ENCODE assay signal across 8 cellular contexts in the genomic region with DNA sequence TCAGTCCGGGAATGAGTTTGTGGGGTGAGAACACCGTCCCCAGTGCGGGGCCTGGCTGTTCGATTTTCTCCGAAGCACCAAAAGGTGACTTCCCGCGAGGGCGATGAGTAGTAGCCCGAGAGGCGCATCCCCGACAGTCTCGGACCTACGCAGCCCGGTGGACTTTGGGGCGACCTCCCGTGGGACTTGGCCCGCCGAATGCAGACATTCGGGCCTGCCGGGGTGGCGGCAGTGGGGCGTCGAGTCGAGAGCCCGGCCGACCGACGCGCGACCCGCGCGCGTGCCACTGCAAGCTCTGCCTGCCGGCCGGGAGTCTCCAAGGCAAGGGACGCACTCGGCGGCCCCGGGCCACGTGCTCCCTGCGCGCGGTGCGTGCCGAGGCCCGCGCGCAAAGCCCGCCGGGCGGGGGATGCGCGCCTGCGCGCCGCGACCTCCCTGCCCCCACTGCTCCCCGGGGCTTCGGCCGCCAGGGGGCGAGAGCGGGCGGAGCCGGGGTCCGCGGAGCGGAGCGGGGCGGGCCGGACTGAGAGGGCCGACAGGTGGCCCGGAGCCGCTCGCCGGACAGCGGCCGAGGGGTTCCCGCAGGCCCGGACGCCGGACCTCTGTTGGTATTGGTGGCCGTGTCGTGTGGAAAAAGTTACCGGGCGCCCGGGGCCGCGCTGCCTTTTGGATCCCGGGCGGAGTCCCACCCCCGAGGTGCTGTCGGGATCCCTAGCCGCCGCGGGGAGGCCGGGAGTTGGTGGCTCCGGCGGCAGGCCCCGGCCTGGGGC. TPM values are rescaled to one million over a fixed set of nuclear protein-coding genes. Genes with fewer than 3 reads are reported as not detected.
A peak's percentile ranks its signal among the peaks of the same experiment; 100 is the strongest.
DNase-seq lines count a peak whose midpoint lies in the region; ATAC-seq and TF ChIP-seq lines count a peak whose summit lies in the region.

No MANE protein-coding gene starts in this region.

- peak; percentile 27 for ATAC-seq in HG02798 (IDR thresholded peaks at IDR 0.05; ENCODE audit: poor library complexity, unreplicated experiment)
- ATAC-seq in activated CD8-positive, alpha-beta T cell treated with anti-CD3 and anti-CD28 coated beads, Interleukin-2, amount 10 ng/mL, durations not matched to agents 7 days and 5 days, result peak; percentile 25
- ATAC-seq in memory B cell (ENCODE audit: low read depth), result peak; percentile 30

- peak; percentile 72 for DNase-seq in NCI-H510A treated with DMSO at 0.1 percent for 48 hours (lab: John Stamatoyannopoulos, UW)
- DNase-seq in activated CD8-positive, alpha-beta T cell treated with anti-CD3 and anti-CD28 coated beads, Interleukin-2, amount 10 ng/mL, durations not matched to agents 7 days and 5 days, result peak; percentile 88
- peak; percentile 75 to 79 (median 78) for DNase-seq in effector memory CD4-positive, alpha-beta T cell
- peak; percentile 96 to 99 for DNase-seq in memory B cell (ENCODE audit: low spot score in 2 of 2)
- DNase-seq in stimulated activated CD4-positive, alpha-beta T cell treated with anti-CD3 and anti-CD28 coated beads, TNF-alpha, amount 100 ng/mL, for 4 hours (ENCODE audit: low read depth in 3 of 3), result peak; percentile 70 to 80 (median 75)
- no peak for DNase-seq in Kasumi-1 (lab: John Stamatoyannopoulos, UW)

- H3K4me1 Mint-ChIP-seq in activated CD8-positive, alpha-beta T cell treated with anti-CD3 and anti-CD28 coated beads, Interleukin-2, amount 10 ng/mL, durations not matched to agents 7 days and 5 days (ENCODE audit: low read depth), result peaks cover 40% of the 10 kb centered on the region
- H3K4me1 Mint-ChIP-seq in memory B cell, result peaks cover 36% of the 10 kb centered on the region

- H3K36me3 ChIP-seq in effector memory CD4-positive, alpha-beta T cell (ENCODE audit: control insufficient read depth, insufficient read depth, low read length), result peaks cover 14% of the 10 kb centered on the region

- peak overlapping the region; percentile 96 for H3K27ac Mint-ChIP-seq in activated CD8-positive, alpha-beta T cell treated with anti-CD3 and anti-CD28 coated beads, Interleukin-2, amount 10 ng/mL, durations not matched to agents 7 days and 5 days
- peak overlapping the region; percentile 100 for H3K27ac Mint-ChIP-seq in memory B cell

- H3K36me3 Mint-ChIP-seq in activated CD8-positive, alpha-beta T cell treated with anti-CD3 and anti-CD28 coated beads, Interleukin-2, amount 10 ng/mL, durations not matched to agents 7 days and 5 days (ENCODE audit: low read depth), result peaks cover 61% of the 10 kb centered on the region
- H3K36me3 Mint-ChIP-seq in memory B cell, result peaks cover 24% of the 10 kb centered on the region

- H3K4me3 ChIP-seq in effector memory CD4-positive, alpha-beta T cell (ENCODE audit: insufficient read depth, low read depth, low read length, poor library complexity, severe bottlenecking), result peak overlapping the region; percentile 99

- no peaks in the 10 kb centered on the region for H3K9me3 ChIP-seq in effector memory CD4-positive, alpha-beta T cell (ENCODE audit: control insufficient read depth, low read length)

- peaks cover 39% of the 10 kb centered on the region for H3K4me1 ChIP-seq in effector memory CD4-positive, alpha-beta T cell (ENCODE audit: control insufficient read depth, insufficient read depth, low read length, poor library complexity, severe bottlenecking)

- H3K4me3 Mint-ChIP-seq in activated CD8-positive, alpha-beta T cell treated with anti-CD3 and anti-CD28 coated beads, Interleukin-2, amount 10 ng/mL, durations not matched to agents 7 days and 5 days, result peak overlapping the region; percentile 83
- peak overlapping the region; percentile 92 for H3K4me3 Mint-ChIP-seq in memory B cell

- no peaks in the 10 kb centered on the region for H3K27me3 Mint-ChIP-seq in activated CD8-positive, alpha-beta T cell treated with anti-CD3 and anti-CD28 coated beads, Interleukin-2, amount 10 ng/mL, durations not matched to agents 7 days and 5 days (ENCODE audit: low read depth)
- H3K27me3 Mint-ChIP-seq in memory B cell, result no peaks in the 10 kb centered on the region

- POLR2A ChIA-PET in activated CD8-positive, alpha-beta T cell treated with anti-CD3 and anti-CD28 coated beads, Interleukin-2, amount 10 ng/mL, durations not matched to agents 7 days and 5 days (lab: Charles Lee), result interaction anchor here (0.6 to 7.2 kb wide), 11 partner anchors 10 to 246 kb away, joined by 3 to 129 read pairs (median 5); partner anchors contain the start of gene NCL

- peak; percentile 92 for TF ChIP-seq CTCF in GM12874 (IDR thresholded peaks at IDR 0.05; ENCODE audit: insufficient read depth, low read depth, low read length)

- H3K27ac ChIP-seq in effector memory CD4-positive, alpha-beta T cell (ENCODE audit: insufficient read depth, low read length, poor library complexity, severe bottlenecking), result peak overlapping the region; percentile 100

- no peaks in the 10 kb centered on the region for H3K27me3 ChIP-seq in effector memory CD4-positive, alpha-beta T cell (replicated peaks; ENCODE audit: control insufficient read depth, insufficient read depth, low read length, poor library complexity, severe bottlenecking)

- CTCF ChIA-PET in activated CD8-positive, alpha-beta T cell treated with anti-CD3 and anti-CD28 coated beads, Interleukin-2, amount 10 ng/mL, durations not matched to agents 7 days and 5 days (lab: Charles Lee), result interaction anchor here (0.6 to 1.3 kb wide), 6 partner anchors 23 to 97 kb away, joined by 3 to 12 read pairs (median 4); no protein-coding TSS in a partner anchor

- H3K9me3 Mint-ChIP-seq in activated CD8-positive, alpha-beta T cell treated with anti-CD3 and anti-CD28 coated beads, Interleukin-2, amount 10 ng/mL, durations not matched to agents 7 days and 5 days (ENCODE audit: insufficient read depth), result no peaks in the 10 kb centered on the region
- H3K9me3 Mint-ChIP-seq in memory B cell, result no peaks in the 10 kb centered on the region

RNA-seq across cellular contexts. Expression of gene PTMA, which starts 1.8 kb away (rescaled TPM):
- total RNA-seq in activated CD8-positive, alpha-beta T cell treated with anti-CD3 and anti-CD28 coated beads, Interleukin-2, amount 10 ng/mL, durations not matched to agents 7 days and 5 days, result 1,000 to 10,000 TPM; 1,769 to 1,842 TPM

Comparison
In these comparisons a context has a peak if more than half of its experiments do, and no peak if none do; other contexts are left out.
1. DNase-seq: peak in NCI-H510A treated with DMSO at 0.1 percent for 48 hours (single experiment), activated CD8-positive, alpha-beta T cell treated with anti-CD3 and anti-CD28 coated beads, Interleukin-2, amount 10 ng/mL, durations not matched to agents 7 days and 5 days (single experiment), effector memory CD4-positive, alpha-beta T cell (3 of 3), memory B cell (2 of 2) and stimulated activated CD4-positive, alpha-beta T cell treated with anti-CD3 and anti-CD28 coated beads, TNF-alpha, amount 100 ng/mL, for 4 hours (3 of 3); none in Kasumi-1 (0 of 2).
2. Peak in every context shown above with its lines, with median percentiles within 50 percentile points of each other: ATAC-seq.